ENCODE assay signal across 12 cellular contexts in genomic region chr2:215316336-215316735, GRCh38.
"Had no signal": no experiment of that assay in that cellular context is flagged by ENCODE, and none has a peak within 500 bp of the region (broad histone marks: within the 10 kb centered on the region; RNA-seq: fewer than 3 reads in every experiment).

No MANE protein-coding gene starts in this region.

- H3K36me3 ChIP-seq: neutrophil had no signal

- H3K27me3 ChIP-seq: esophagus squamous epithelium, thyroid gland, vagina had no signal

- H3K4me3 ChIP-seq: esophagus squamous epithelium, lower lobe of right lung, skin epidermis, thyroid gland, vagina had no signal

- DNase-seq: activated CD8-positive, alpha-beta memory T cell treated with anti-CD3 and anti-CD28 coated beads for 24 hours; activated gamma-delta T cell; esophagus squamous epithelium; foreskin fibroblast; glutamatergic neuron; lower lobe of right lung; naive B cell; thyroid gland had no signal

- H3K27ac ChIP-seq: esophagus squamous epithelium, lower lobe of right lung, neutrophil, thyroid gland, vagina had no signal

- H3K27ac Mint-ChIP-seq: naive B cell had no signal

- FAIRE-seq: astrocyte had no signal

- ATAC-seq: lower lobe of right lung had no signal

- H3K27me3 Mint-ChIP-seq: naive B cell had no signal

- H3K9me3 Mint-ChIP-seq: naive B cell had no signal

- H3K9me3 ChIP-seq: esophagus squamous epithelium, lower lobe of right lung, neutrophil, thyroid gland, vagina had no signal
